Comparison of ENCODE assay signal across 7 cellular contexts in genomic region chr2:111478844-111479458, GRCh38.
A peak's percentile ranks its signal among the peaks of the same experiment; 100 is the strongest.
DNase-seq lines count a peak whose midpoint lies in the region; ATAC-seq lines count a peak whose summit lies in the region.
"Not testable (repeated sequence)": the region's sequence is repeated elsewhere in the genome, so short reads cannot be mapped to it uniquely, and the experiment has no call there.

No MANE protein-coding gene starts in this region.

- H3K36me3 Mint-ChIP-seq in T-helper 2 cell treated with Interferon-gamma antibody and Interleukin-4, amounts not matched to agents 5 μg/mL and 100 μg/mL, for 36 hours (ENCODE audit: low read depth); memory B cell: not testable (repeated sequence)
- peaks cover 19% of the 10 kb centered on the region for H3K36me3 Mint-ChIP-seq in activated T-helper 2 cell treated with anti-CD3 and anti-CD28 coated beads, Interferon-gamma antibody, Interleukin-2, Interleukin-4, amounts not matched to agents 10 μg/mL and 5 μg/mL and 100 μg/mL, durations not matched to agents 14 hours and 24 hours and 36 hours (ENCODE audit: low read depth)

- not testable (repeated sequence) for H3K27me3 Mint-ChIP-seq in T-helper 2 cell treated with Interferon-gamma antibody and Interleukin-4, amounts not matched to agents 5 μg/mL and 100 μg/mL, for 36 hours (ENCODE audit: low read depth); activated T-helper 2 cell treated with anti-CD3 and anti-CD28 coated beads, Interferon-gamma antibody, Interleukin-2, Interleukin-4, amounts not matched to agents 10 μg/mL and 5 μg/mL and 100 μg/mL, durations not matched to agents 14 hours and 24 hours and 36 hours (ENCODE audit: low read depth); memory B cell

- H3K4me3 Mint-ChIP-seq in T-helper 2 cell treated with Interferon-gamma antibody and Interleukin-4, amounts not matched to agents 5 μg/mL and 100 μg/mL, for 36 hours, result peak overlapping the region; percentile 46
- H3K4me3 Mint-ChIP-seq in activated T-helper 2 cell treated with anti-CD3 and anti-CD28 coated beads, Interferon-gamma antibody, Interleukin-2, Interleukin-4, amounts not matched to agents 10 μg/mL and 5 μg/mL and 100 μg/mL, durations not matched to agents 14 hours and 24 hours and 36 hours (ENCODE audit: low read depth), result peak overlapping the region; percentile 78
- peak overlapping the region; percentile 71 for H3K4me3 Mint-ChIP-seq in memory B cell

- peak overlapping the region; percentile 36 for H3K27ac Mint-ChIP-seq in T-helper 2 cell treated with Interferon-gamma antibody and Interleukin-4, amounts not matched to agents 5 μg/mL and 100 μg/mL, for 36 hours
- peak overlapping the region; percentile 92 for H3K27ac Mint-ChIP-seq in activated T-helper 2 cell treated with anti-CD3 and anti-CD28 coated beads, Interferon-gamma antibody, Interleukin-2, Interleukin-4, amounts not matched to agents 10 μg/mL and 5 μg/mL and 100 μg/mL, durations not matched to agents 14 hours and 24 hours and 36 hours
- H3K27ac Mint-ChIP-seq in memory B cell, result not testable (repeated sequence)

- peak; percentile 61 for ATAC-seq in GM18502 (IDR thresholded peaks at IDR 0.05; ENCODE audit: poor library complexity, unreplicated experiment)
- ATAC-seq in GM21360 (IDR thresholded peaks at IDR 0.05; ENCODE audit: unreplicated experiment), result peak; percentile 56
- peak; percentile 67 for ATAC-seq in HG02759 (IDR thresholded peaks at IDR 0.05; ENCODE audit: unreplicated experiment)
- ATAC-seq in HG03442 (IDR thresholded peaks at IDR 0.05; ENCODE audit: unreplicated experiment), result peak; percentile 61
- peak; percentile 28 for ATAC-seq in memory B cell (ENCODE audit: low read depth)

- peaks cover 27% of the 10 kb centered on the region for H3K4me1 Mint-ChIP-seq in T-helper 2 cell treated with Interferon-gamma antibody and Interleukin-4, amounts not matched to agents 5 μg/mL and 100 μg/mL, for 36 hours (ENCODE audit: low read depth)
- H3K4me1 Mint-ChIP-seq in activated T-helper 2 cell treated with anti-CD3 and anti-CD28 coated beads, Interferon-gamma antibody, Interleukin-2, Interleukin-4, amounts not matched to agents 10 μg/mL and 5 μg/mL and 100 μg/mL, durations not matched to agents 14 hours and 24 hours and 36 hours (ENCODE audit: low read depth), result peaks cover 31% of the 10 kb centered on the region
- not testable (repeated sequence) for H3K4me1 Mint-ChIP-seq in memory B cell

- peak; percentile 55 for DNase-seq in T-helper 2 cell treated with Interferon-gamma antibody and Interleukin-4, amounts not matched to agents 5 μg/mL and 100 μg/mL, for 36 hours (ENCODE audit: low spot score)
- DNase-seq in activated T-helper 2 cell treated with anti-CD3 and anti-CD28 coated beads, Interferon-gamma antibody, Interleukin-2, Interleukin-4, amounts not matched to agents 10 μg/mL and 5 μg/mL and 100 μg/mL, durations not matched to agents 14 hours and 24 hours and 36 hours (ENCODE audit: low spot score); memory B cell (ENCODE audit: low spot score in 2 of 2): not testable (repeated sequence)

- H3K9me3 Mint-ChIP-seq in T-helper 2 cell treated with Interferon-gamma antibody and Interleukin-4, amounts not matched to agents 5 μg/mL and 100 μg/mL, for 36 hours; activated T-helper 2 cell treated with anti-CD3 and anti-CD28 coated beads, Interferon-gamma antibody, Interleukin-2, Interleukin-4, amounts not matched to agents 10 μg/mL and 5 μg/mL and 100 μg/mL, durations not matched to agents 14 hours and 24 hours and 36 hours; memory B cell: not testable (repeated sequence)

- intact Hi-C loops in activated T-helper 2 cell treated with anti-CD3 and anti-CD28 coated beads, Interferon-gamma antibody, Interleukin-2, Interleukin-4, amounts not matched to agents 10 μg/mL and 5 μg/mL and 100 μg/mL, durations not matched to agents 14 hours and 24 hours and 36 hours (cut with micrococcal nuclease), result not testable (repeated sequence)
